In genomic region chr11:125162743-125163142, GRCh38 we compare ENCODE assay signal across 15 cellular contexts. TPM values are rescaled to one million over a fixed set of nuclear protein-coding genes. Genes with fewer than 3 reads are reported as not detected.
"Had no signal": no experiment of that assay in that cellular context is flagged by ENCODE, and none has a peak within 500 bp of the region (broad histone marks: within the 10 kb centered on the region; RNA-seq: fewer than 3 reads in every experiment).

No MANE protein-coding gene starts in this region.

- H3K9me3 ChIP-seq: left lung, stomach, thoracic aorta, uterus had no signal

- H3K27ac Mint-ChIP-seq: activated naive CD8-positive, alpha-beta T cell; activated T-cell treated with anti-CD3 and anti-CD28 coated beads, Interleukin-2, amount 50 U/mL, for 24 hours; effector memory CD8-positive, alpha-beta T cell had no signal

- H3K4me1 ChIP-seq: uterus had no signal

- H3K36me3 Mint-ChIP-seq: activated naive CD8-positive, alpha-beta T cell had no signal

- DNase-seq: activated CD4-positive, alpha-beta T cell treated with anti-CD3 and anti-CD28 coated beads, Interleukin-2, amount 50 U/mL, for 4 hours; activated effector memory CD4-positive, alpha-beta T cell treated with Interleukin-2 at 50 U/mL for 16 hours; activated T-cell treated with anti-CD3 and anti-CD28 coated beads, Interleukin-2, amount 50 U/mL, for 24 hours; effector memory CD8-positive, alpha-beta T cell; hippocampal formation; left lung; right cardiac atrium; small intestine; stomach; uterus had no signal

- H3K4me3 ChIP-seq: coronary artery, left lung, stomach, thoracic aorta, uterus had no signal

- H3K27me3 ChIP-seq: uterus had no signal

- H3K4me3 Mint-ChIP-seq: activated naive CD8-positive, alpha-beta T cell; activated T-cell treated with anti-CD3 and anti-CD28 coated beads, Interleukin-2, amount 50 U/mL, for 24 hours; effector memory CD8-positive, alpha-beta T cell had no signal

- H3K9me3 Mint-ChIP-seq: activated T-cell treated with anti-CD3 and anti-CD28 coated beads, Interleukin-2, amount 50 U/mL, for 24 hours; effector memory CD8-positive, alpha-beta T cell had no signal

- H3K36me3 ChIP-seq: left lung, stomach, thoracic aorta, uterus had no signal

- H3K27ac ChIP-seq: coronary artery, left lung, thoracic aorta had no signal

RNA-seq across cellular contexts. Expression of gene PKNOX2, which starts 1.8 kb away (rescaled TPM):
- total RNA-seq: epithelial cell of proximal tubule; T-helper 2 cell treated with Interferon-gamma antibody and Interleukin-4, amounts not matched to agents 100 ng/mL and 5 ng/mL, for 36 hours had no signal
